ENCODE assay signal across 9 cellular contexts in genomic region chr14:104795781-104796681, GRCh38. TPM values are rescaled to one million over a fixed set of nuclear protein-coding genes. Genes with fewer than 3 reads are reported as not detected.
DNase-seq lines count a peak whose midpoint lies in the region; ATAC-seq, FAIRE-seq and TF ChIP-seq lines count a peak whose summit lies in the region.
"Had no signal": no experiment of that assay in that cellular context is flagged by ENCODE, and none has a peak within 500 bp of the region (broad histone marks: within the 10 kb centered on the region; RNA-seq: fewer than 3 reads in every experiment).

No MANE protein-coding gene starts in this region.

- H3K27me3 Mint-ChIP-seq in WTC11 (ENCODE audit: low read depth): peaks cover 43% of the 10 kb centered on the region

- peaks cover 25% of the 10 kb centered on the region for H3K79me2 ChIP-seq in HepG2 (ENCODE audit: insufficient read depth, low read length)

- TF ChIP-seq CTCF in WTC11 (IDR thresholded peaks at IDR 0.05): no peak
- TF ChIP-seq CTCF in colonic mucosa (IDR thresholded peaks at IDR 0.05): no peak
- no peak for TF ChIP-seq CTCF in HepG2 (CRISPR knock-in tag; IDR thresholded peaks at IDR 0.05)

- H3K27ac Mint-ChIP-seq in WTC11: no peak overlapping the region

- H3K4me3 ChIP-seq in colonic mucosa (peak overlapping the region; percentile 36), HepG2 (replicated peaks in 1 of 3; ENCODE audit: insufficient read depth in 1 of 3, low read depth in 2 of 3, low read length in 3 of 3) (peak overlapping the region; percentile 74 to 92 (median 88))

- in situ Hi-C loops in HepG2 (cut with HindIII; ENCODE audit: extremely low pct_ligation_motif_present, low pct_unique_long_range_greater_than_20kb): no loop called here

- H4K20me1 ChIP-seq in HepG2 (ENCODE audit: insufficient read depth, low read length): peaks cover 12% of the 10 kb centered on the region

- TF ChIP-seq POLR2A in HepG2 (IDR thresholded peaks at IDR 0.05; ENCODE audit: insufficient read depth in 1 of 2, low read depth in 2 of 2, low read length in 2 of 2): peak in 1 of 2 experiments; percentile 7; a peak in 1 of 4 replicates

- peaks cover 29% of the 10 kb centered on the region for H3K4me1 ChIP-seq in colonic mucosa
- H3K4me1 ChIP-seq in HepG2 (ENCODE audit: insufficient read depth, low read length): peaks cover 65% of the 10 kb centered on the region

- WGBS in HepG2 (ENCODE audit: low lambda C conversion rate): 0% methylated on average over 5 of the region's 55 CpGs

- H2AFZ ChIP-seq in HepG2 (ENCODE audit: low read length): no peak overlapping the region

- no TSS peak for BruUV-seq in HepG2 (replicated peaks; lab: Mats Ljungman, UMichigan)

- H3K4me3 Mint-ChIP-seq in WTC11: peak overlapping the region; percentile 64

- CTCF ChIA-PET in WTC11 (lab: Charles Lee): interaction anchor here (1.2 to 6.2 kb wide), 4 partner anchors 18 to 30 kb away, joined by 4 to 67 read pairs (median 6); no protein-coding TSS in a partner anchor
- CTCF ChIA-PET in HepG2 (lab: Yijun Ruan, JAX; ENCODE audit: low intra/inter-chr PET ratio, low total read pairs): no interaction called here

- intact Hi-C loops in colonic mucosa (cut with DNase I): no loop called here
- intact Hi-C loops in HepG2 (cut with micrococcal nuclease; ENCODE audit: unreplicated experiment): loop anchor here (2.0 kb wide), 2 partner anchors 15 to 25 kb away; no protein-coding TSS in a partner anchor

- 0 out of 2 replicates have a peak, but pooled peaks have one; percentile 9 for TF ChIP-seq RAD21 in HepG2 (CRISPR knock-in tag; IDR thresholded peaks at IDR 0.05)

- DNase-seq in DMS 273 (lab: John Stamatoyannopoulos, UW; ENCODE audit: unreplicated experiment) (peak; percentile 77), DMS 273 treated with DMSO at 0.1 percent for 48 hours (lab: John Stamatoyannopoulos, UW) (no peak), WTC11 (ENCODE audit: low spot score) (no peak), colonic mucosa (peak; percentile 69), HepG2 (ENCODE audit: low spot score) (peak; percentile 60)
- DNase-seq in stimulated activated CD8-positive, alpha-beta memory T cell treated with anti-CD3 and anti-CD28 coated beads, Interleukin-4, amount 100 ng/mL, for 24 hours (ENCODE audit: low read depth): peak; percentile 46

- peak overlapping the region; percentile 64 for H3K27ac ChIP-seq in colonic mucosa
- peak overlapping the region; percentile 52 for H3K27ac ChIP-seq in HepG2 (ENCODE audit: extremely low read length, insufficient read depth, low read length)

- peak overlapping the region; percentile 100 for H3K4me2 ChIP-seq in HepG2 (ENCODE audit: low read depth, low read length)

- no peaks in the 10 kb centered on the region for H3K9me3 Mint-ChIP-seq in WTC11

- H3K36me3 ChIP-seq in colonic mucosa (no peaks in the 10 kb centered on the region), HepG2 (replicated peaks in 1 of 2; ENCODE audit: control insufficient read depth in 1 of 2, insufficient read depth in 2 of 2, low read length in 2 of 2) (peaks cover 5 to 9% of the 10 kb centered on the region in 2 experiments; a peak in 3 of 5 replicates)

- H3K36me3 Mint-ChIP-seq in WTC11: no peaks in the 10 kb centered on the region

- H3K27me3 ChIP-seq in colonic mucosa (no peaks in the 10 kb centered on the region), HepG2 (ENCODE audit: control insufficient read depth in 1 of 2, insufficient read depth in 2 of 2, low read length in 2 of 2) (no peaks in the 10 kb centered on the region)

- H3K4me1 Mint-ChIP-seq in WTC11: peaks cover 47% of the 10 kb centered on the region

- TF ChIP-seq EP300 in HepG2 (IDR thresholded peaks at IDR 0.05; ENCODE audit: low read depth in 2 of 2, low read length in 2 of 2) (no peak), HepG2 (CRISPR knock-in tag; IDR thresholded peaks at IDR 0.05; ENCODE audit: borderline replicate concordance) (no peak)

- ATAC-seq in HG03442 (IDR thresholded peaks at IDR 0.05; ENCODE audit: unreplicated experiment) (peak; percentile 29), WTC11 (peak; percentile 12), HepG2 (peak; percentile 22), HG02610 (IDR thresholded peaks at IDR 0.05; ENCODE audit: unreplicated experiment) (no peak)

- peak; percentile 40 for FAIRE-seq in HepG2 (lab: Jason Lieb, UNC)
- FAIRE-seq: A204.1 had no signal

- H3K9me3 ChIP-seq in colonic mucosa (no peaks in the 10 kb centered on the region), HepG2 (ENCODE audit: low read length) (no peaks in the 10 kb centered on the region)

- POLR2A ChIA-PET in WTC11 (lab: Charles Lee) (no interaction called here), HepG2 (lab: Yijun Ruan, JAX) (interaction anchor here (1.3 to 4.1 kb wide), 4 partner anchors 27 to 69 kb away, joined by 4 to 23 read pairs (median 10); partner anchors contain the start of gene CEP170B)

- peak overlapping the region; percentile 76 to 83 for H3K9ac ChIP-seq in colonic mucosa (ENCODE audit: low read depth in 2 of 2, low read length in 2 of 2)
- H3K9ac ChIP-seq in HepG2 (ENCODE audit: insufficient read depth, low read depth, low read length): peak overlapping the region; percentile 73

RNA-seq across cellular contexts. Expression of gene AKT1, which starts 0.5 kb away (rescaled TPM):
- total RNA-seq in WTC11 (2021): 105 to 121 TPM (median 106 TPM) in 3 replicates
- total RNA-seq in colonic mucosa: 100 to 1,000 TPM; 117 to 181 TPM
- 85.7 and 96.2 TPM in 2 replicates for total RNA-seq in HepG2 (2016; rRNA removed; fragmentation: Illumina TruSeq; extraction: Trizol)
- 66.8 and 84.2 TPM in 2 replicates for total RNA-seq in HepG2 (2016; cell fraction: cytosol; rRNA removed; fragmentation: Illumina TruSeq; extraction: Trizol; ENCODE audit: low read depth)
- 76.8 and 97.9 TPM in 2 replicates for total RNA-seq in HepG2 (2016; cell fraction: insoluble cytoplasmic fraction; rRNA removed; fragmentation: Illumina TruSeq; extraction: Trizol)
- total RNA-seq in HepG2 (2016; cell fraction: membrane; rRNA removed; fragmentation: Illumina TruSeq; extraction: Trizol): 171 and 190 TPM in 2 replicates
- 48.2 and 57.1 TPM in 2 replicates for total RNA-seq in HepG2 (2016; cell fraction: nucleus; rRNA removed; fragmentation: Illumina TruSeq; extraction: Trizol)
- polyA plus RNA-seq in HepG2 (2011; rRNA removed): 116 and 135 TPM in 2 replicates
- 114 and 136 TPM in 2 replicates for polyA plus RNA-seq in HepG2 (2011; cell fraction: cytosol; rRNA removed)
- 362 and 435 TPM in 2 replicates for polyA plus RNA-seq in HepG2 (2011; cell fraction: nucleus; rRNA removed)
- polyA plus RNA-seq in HepG2 (2012): 58.6 and 80.7 TPM in 2 replicates
- polyA plus RNA-seq in HepG2 (2016; cell fraction: cytosol; fragmentation: Illumina TruSeq; extraction: Trizol; ENCODE audit: low read depth): 81.6 and 107 TPM in 2 replicates
- polyA plus RNA-seq in HepG2 (2016; cell fraction: insoluble cytoplasmic fraction; fragmentation: Illumina TruSeq; extraction: Trizol; ENCODE audit: low read depth): 105 and 119 TPM in 2 replicates
- 182 and 194 TPM in 2 replicates for polyA plus RNA-seq in HepG2 (2016; cell fraction: membrane; fragmentation: Illumina TruSeq; extraction: Trizol; ENCODE audit: low read depth)
- polyA plus RNA-seq in HepG2 (2016; cell fraction: nucleus; fragmentation: Illumina TruSeq; extraction: Trizol; ENCODE audit: insufficient read depth, low read depth): 146 and 159 TPM in 2 replicates
- 159 and 183 TPM in 2 replicates for polyA minus RNA-seq in HepG2 (2011; rRNA and poly(A)+ RNA removed; ENCODE audit: low replicate concordance)
- polyA minus RNA-seq in HepG2 (2011; cell fraction: cytosol; rRNA and poly(A)+ RNA removed): 76.1 and 78.3 TPM in 2 replicates
- 46.7 and 48.0 TPM in 2 replicates for polyA minus RNA-seq in HepG2 (2011; cell fraction: nucleus; rRNA and poly(A)+ RNA removed)

RNA-seq across cellular contexts. Expression of gene ZBTB42, which starts 4.9 kb away (rescaled TPM):
- 5.4 to 6.4 TPM (median 5.5 TPM) in 3 replicates for total RNA-seq in WTC11 (2021)
- 1 to 10 TPM; 6.6 to 7.0 TPM for total RNA-seq in colonic mucosa
- 3.2 and 4.2 TPM in 2 replicates for total RNA-seq in HepG2 (2016; rRNA removed; fragmentation: Illumina TruSeq; extraction: Trizol)
- total RNA-seq in HepG2 (2016; cell fraction: cytosol; rRNA removed; fragmentation: Illumina TruSeq; extraction: Trizol; ENCODE audit: low read depth): 1.2 and 1.6 TPM in 2 replicates
- 2.4 and 3.9 TPM in 2 replicates for total RNA-seq in HepG2 (2016; cell fraction: insoluble cytoplasmic fraction; rRNA removed; fragmentation: Illumina TruSeq; extraction: Trizol)
- 4.3 and 4.4 TPM in 2 replicates for total RNA-seq in HepG2 (2016; cell fraction: membrane; rRNA removed; fragmentation: Illumina TruSeq; extraction: Trizol)
- total RNA-seq in HepG2 (2016; cell fraction: nucleus; rRNA removed; fragmentation: Illumina TruSeq; extraction: Trizol): 3.6 and 4.2 TPM in 2 replicates
- polyA plus RNA-seq in HepG2 (2011; rRNA removed): 2.8 and 4.0 TPM in 2 replicates
- 3.7 and 4.3 TPM in 2 replicates for polyA plus RNA-seq in HepG2 (2011; cell fraction: cytosol; rRNA removed)
- polyA plus RNA-seq in HepG2 (2011; cell fraction: nucleus; rRNA removed): 7.2 and 7.5 TPM in 2 replicates
- polyA plus RNA-seq in HepG2 (2012): 3.6 and 4.3 TPM in 2 replicates
- polyA plus RNA-seq in HepG2 (2016; cell fraction: cytosol; fragmentation: Illumina TruSeq; extraction: Trizol; ENCODE audit: low read depth): 1.0 and 1.1 TPM in 2 replicates
- polyA plus RNA-seq in HepG2 (2016; cell fraction: insoluble cytoplasmic fraction; fragmentation: Illumina TruSeq; extraction: Trizol; ENCODE audit: low read depth): 2.3 and 2.7 TPM in 2 replicates
- 3.4 and 3.5 TPM in 2 replicates for polyA plus RNA-seq in HepG2 (2016; cell fraction: membrane; fragmentation: Illumina TruSeq; extraction: Trizol; ENCODE audit: low read depth)
- polyA plus RNA-seq in HepG2 (2016; cell fraction: nucleus; fragmentation: Illumina TruSeq; extraction: Trizol; ENCODE audit: insufficient read depth, low read depth): 2.8 and 3.1 TPM in 2 replicates
- polyA minus RNA-seq in HepG2 (2011; rRNA and poly(A)+ RNA removed; ENCODE audit: low replicate concordance): 6.6 and 17.0 TPM in 2 replicates
- 6.2 and 8.1 TPM in 2 replicates for polyA minus RNA-seq in HepG2 (2011; cell fraction: cytosol; rRNA and poly(A)+ RNA removed)
- polyA minus RNA-seq in HepG2 (2011; cell fraction: nucleus; rRNA and poly(A)+ RNA removed): 8.2 TPM in 2 replicates

RNA-seq across cellular contexts. Expression of gene SIVA1, which starts 43.1 kb away (rescaled TPM):
- total RNA-seq in WTC11 (2021) (113 to 128 TPM (median 124 TPM) in 3 replicates), colonic mucosa (100 to 1,000 TPM in 1 of 2 donors, 10 to 100 TPM in 1; 58.8 to 153 TPM), HepG2 (2016; rRNA removed; fragmentation: Illumina TruSeq; extraction: Trizol) (153 and 186 TPM in 2 replicates)
- 171 and 229 TPM in 2 replicates for total RNA-seq in HepG2 (2016; cell fraction: cytosol; rRNA removed; fragmentation: Illumina TruSeq; extraction: Trizol; ENCODE audit: low read depth)
- 166 and 191 TPM in 2 replicates for total RNA-seq in HepG2 (2016; cell fraction: insoluble cytoplasmic fraction; rRNA removed; fragmentation: Illumina TruSeq; extraction: Trizol)
- total RNA-seq in HepG2 (2016; cell fraction: membrane; rRNA removed; fragmentation: Illumina TruSeq; extraction: Trizol): 186 and 219 TPM in 2 replicates
- total RNA-seq in HepG2 (2016; cell fraction: nucleus; rRNA removed; fragmentation: Illumina TruSeq; extraction: Trizol): 86.2 and 101 TPM in 2 replicates
- polyA plus RNA-seq in HepG2 (2011; rRNA removed): 123 and 142 TPM in 2 replicates
- 108 and 239 TPM in 2 replicates for polyA plus RNA-seq in HepG2 (2011; cell fraction: cytosol; rRNA removed)
- 125 and 162 TPM in 2 replicates for polyA plus RNA-seq in HepG2 (2011; cell fraction: nucleus; rRNA removed)
- 61.3 and 68.1 TPM in 2 replicates for polyA plus RNA-seq in HepG2 (2012)
- 162 and 202 TPM in 2 replicates for polyA plus RNA-seq in HepG2 (2016; cell fraction: cytosol; fragmentation: Illumina TruSeq; extraction: Trizol; ENCODE audit: low read depth)
- polyA plus RNA-seq in HepG2 (2016; cell fraction: insoluble cytoplasmic fraction; fragmentation: Illumina TruSeq; extraction: Trizol; ENCODE audit: low read depth): 128 and 130 TPM in 2 replicates
- 134 and 168 TPM in 2 replicates for polyA plus RNA-seq in HepG2 (2016; cell fraction: membrane; fragmentation: Illumina TruSeq; extraction: Trizol; ENCODE audit: low read depth)
- polyA plus RNA-seq in HepG2 (2016; cell fraction: nucleus; fragmentation: Illumina TruSeq; extraction: Trizol; ENCODE audit: insufficient read depth, low read depth): 129 and 133 TPM in 2 replicates
- 49.5 and 64.5 TPM in 2 replicates for polyA minus RNA-seq in HepG2 (2011; rRNA and poly(A)+ RNA removed; ENCODE audit: low replicate concordance)
- 22.7 and 31.5 TPM in 2 replicates for polyA minus RNA-seq in HepG2 (2011; cell fraction: cytosol; rRNA and poly(A)+ RNA removed)
- polyA minus RNA-seq in HepG2 (2011; cell fraction: nucleus; rRNA and poly(A)+ RNA removed): 17.3 and 18.4 TPM in 2 replicates

Comparison
In these comparisons a context has a peak if more than half of its experiments do, and no peak if none do; other contexts are left out.
1. DNase-seq: peak in DMS 273 (single experiment), colonic mucosa (single experiment), HepG2 (single experiment) and stimulated activated CD8-positive, alpha-beta memory T cell treated with anti-CD3 and anti-CD28 coated beads, Interleukin-4, amount 100 ng/mL, for 24 hours (single experiment); none in DMS 273 treated with DMSO at 0.1 percent for 48 hours (single experiment) and WTC11 (single experiment).